ENCODE assay signal across 9 cellular contexts in genomic region chr17:58101898-58102297, GRCh38. TPM values are rescaled to one million over a fixed set of nuclear protein-coding genes. Genes with fewer than 3 reads are reported as not detected.
A peak's percentile ranks its signal among the peaks of the same experiment; 100 is the strongest.
DNase-seq lines count a peak whose midpoint lies in the region; ATAC-seq, FAIRE-seq and TF ChIP-seq lines count a peak whose summit lies in the region.
"Not testable (repeated sequence)": the region's sequence is repeated elsewhere in the genome, so short reads cannot be mapped to it uniquely, and the experiment has no call there.
"Had no signal": no experiment of that assay in that cellular context is flagged by ENCODE, and none has a peak within 500 bp of the region (broad histone marks: within the 10 kb centered on the region; RNA-seq: fewer than 3 reads in every experiment).

No MANE protein-coding gene starts in this region.

- H3K4me3 ChIP-seq in K562, result not testable (repeated sequence)

- not testable (repeated sequence) for H3K27ac ChIP-seq in K562 (ENCODE audit: extremely low read depth, low read depth, low read length)

- H3K4me3 Mint-ChIP-seq in WTC11; activated CD4-positive, alpha-beta T cell treated with anti-CD3 and anti-CD28 coated beads, Interleukin-2, amount 10 ng/mL, durations not matched to agents 7 days and 5 days; type B pancreatic cell: not testable (repeated sequence)

- H3K4me1 Mint-ChIP-seq in WTC11; activated CD4-positive, alpha-beta T cell treated with anti-CD3 and anti-CD28 coated beads, Interleukin-2, amount 10 ng/mL, durations not matched to agents 7 days and 5 days; type B pancreatic cell (ENCODE audit: unreplicated experiment): not testable (repeated sequence)

- H3K27ac Mint-ChIP-seq in WTC11; activated CD4-positive, alpha-beta T cell treated with anti-CD3 and anti-CD28 coated beads, Interleukin-2, amount 10 ng/mL, durations not matched to agents 7 days and 5 days; type B pancreatic cell: not testable (repeated sequence)

- H3K79me2 ChIP-seq in K562 (ENCODE audit: control insufficient read depth, insufficient read depth, low read length), result not testable (repeated sequence)

- H3K9me3 ChIP-seq in K562 (replicated peaks; ENCODE audit: control insufficient read depth, insufficient read depth, low read depth, low read length), result not testable (repeated sequence)

- H3K9me1 ChIP-seq in K562 (ENCODE audit: control insufficient read depth, insufficient read depth, low read length), result not testable (repeated sequence)

- not testable (repeated sequence) for H3K9me3 Mint-ChIP-seq in WTC11; activated CD4-positive, alpha-beta T cell treated with anti-CD3 and anti-CD28 coated beads, Interleukin-2, amount 10 ng/mL, durations not matched to agents 7 days and 5 days; type B pancreatic cell

- H3K9ac ChIP-seq in K562 (ENCODE audit: insufficient read depth in 1 of 2, low read depth in 2 of 2, low read length in 2 of 2), result not testable (repeated sequence)

- FAIRE-seq in K562 (lab: Jason Lieb, UNC), result not testable (repeated sequence)

- TF ChIP-seq CTCF in WTC11 (IDR thresholded peaks at IDR 0.05); K562 (IDR thresholded peaks at IDR 0.05 in 2 of 3, conservative IDR thresholded peaks at IDR 0.05 in 1 of 3; ENCODE audit: insufficient read depth in 2 of 3, low read depth in 1 of 3, low read length in 3 of 3); type B pancreatic cell (conservative IDR thresholded peaks at IDR 0.05): not testable (repeated sequence)

- intact Hi-C loops in K562 (cut with micrococcal nuclease), result not testable (repeated sequence)

- TF ChIP-seq EP300 in K562 (IDR thresholded peaks at IDR 0.05; ENCODE audit: low read length), result not testable (repeated sequence)

- BruUV-seq in K562 (replicated peaks; lab: Mats Ljungman, UMichigan), result not testable (repeated sequence)

- H3K4me1 ChIP-seq in K562 (replicated peaks in 1 of 2; ENCODE audit: control insufficient read depth in 2 of 2, insufficient read depth in 2 of 2, low read length in 2 of 2), result not testable (repeated sequence)

- H3K27me3 Mint-ChIP-seq in WTC11 (ENCODE audit: low read depth); activated CD4-positive, alpha-beta T cell treated with anti-CD3 and anti-CD28 coated beads, Interleukin-2, amount 10 ng/mL, durations not matched to agents 7 days and 5 days; type B pancreatic cell: not testable (repeated sequence)

- not testable (repeated sequence) for H4K20me1 ChIP-seq in K562 (replicated peaks; ENCODE audit: control insufficient read depth, insufficient read depth, low read length)

- not testable (repeated sequence) for H3K4me2 ChIP-seq in K562 (ENCODE audit: insufficient read depth, low read length)

- CTCF ChIA-PET in WTC11 (lab: Charles Lee), result interaction anchor here (1.2 to 1.8 kb wide), 2 partner anchors 11 to 102 kb away, joined by 5 read pairs; no protein-coding TSS in a partner anchor
- CTCF ChIA-PET in activated CD4-positive, alpha-beta T cell treated with anti-CD3 and anti-CD28 coated beads, Interleukin-2, amount 10 ng/mL, durations not matched to agents 7 days and 5 days (lab: Charles Lee); K562 (lab: Yijun Ruan, JAX; ENCODE audit: low intra/inter-chr PET ratio): not testable (repeated sequence)

- not testable (repeated sequence) for H3K27me3 ChIP-seq in K562 (ENCODE audit: control insufficient read depth in 2 of 2, insufficient read depth in 2 of 2, low read length in 2 of 2)

- not testable (repeated sequence) for ATAC-seq in WTC11, K562

- not testable (repeated sequence) for H3K36me3 ChIP-seq in K562 (ENCODE audit: control insufficient read depth, insufficient read depth, low read length)

- in situ Hi-C loops in K562 (cut with MboI), result loop anchor here (25.0 kb wide), 1 partner anchor 965 kb away; no protein-coding TSS in a partner anchor

- TF ChIP-seq RAD21 in K562 (CRISPR knock-in tag; conservative IDR thresholded peaks at IDR 0.05 in 1 of 2, IDR thresholded peaks at IDR 0.05 in 1 of 2), result not testable (repeated sequence)

- POLR2A ChIA-PET in WTC11 (lab: Charles Lee); activated CD4-positive, alpha-beta T cell treated with anti-CD3 and anti-CD28 coated beads, Interleukin-2, amount 10 ng/mL, durations not matched to agents 7 days and 5 days (lab: Charles Lee); K562 (lab: Yijun Ruan, JAX): not testable (repeated sequence)

- not testable (repeated sequence) for DNase-seq in WTC11 (ENCODE audit: low spot score); K562 (ENCODE audit: extremely low read depth in 1 of 4, low spot score in 3 of 4)
- DNase-seq in activated CD4-positive, alpha-beta T cell treated with anti-CD3 and anti-CD28 coated beads, Interleukin-2, amount 10 ng/mL, durations not matched to agents 7 days and 5 days, result peak; percentile 0
- DNase-seq in type B pancreatic cell (ENCODE audit: extremely low spot score, unreplicated experiment), result peak; percentile 22

- H2AFZ ChIP-seq in K562 (ENCODE audit: low read depth, low read length), result not testable (repeated sequence)

- not testable (repeated sequence) for TF ChIP-seq POLR2A in K562 (conservative IDR thresholded peaks at IDR 0.05)

- not testable (repeated sequence) for H3K36me3 Mint-ChIP-seq in WTC11; activated CD4-positive, alpha-beta T cell treated with anti-CD3 and anti-CD28 coated beads, Interleukin-2, amount 10 ng/mL, durations not matched to agents 7 days and 5 days (ENCODE audit: low read depth); type B pancreatic cell

TF ChIP-seq in WTC11, 78 proteins besides CTCF, POLR2A, EP300 and RAD21:
- peak; percentile 52; the same call in 1 of the 2 replicates for TF ChIP-seq ZNF121 (CRISPR knock-in tag; IDR thresholded peaks at IDR 0.05)
- 0 out of 2 replicates have a peak, but pooled peaks have one; percentile 53 for TF ChIP-seq GTF2I (CRISPR knock-in tag; conservative IDR thresholded peaks at IDR 0.05)

TF ChIP-seq in K562, 482 proteins besides CTCF, POLR2A, EP300 and RAD21:
- TF ChIP-seq ZNF121 (CRISPR knock-in tag; conservative IDR thresholded peaks at IDR 0.05), result peak; percentile 32; the same call in 1 of the 2 replicates

RNA-seq across cellular contexts. Expression of gene DYNLL2, which starts 18.7 kb away (rescaled TPM):
- total RNA-seq in WTC11 (2021), result 32.1 to 34.6 TPM (median 32.2 TPM) in 3 replicates
- total RNA-seq in activated CD4-positive, alpha-beta T cell treated with anti-CD3 and anti-CD28 coated beads, Interleukin-2, amount 10 ng/mL, durations not matched to agents 7 days and 5 days, result 10 to 100 TPM; 30.1 to 31.9 TPM
- 14.2 and 14.6 TPM in 2 replicates for total RNA-seq in K562 (2011; cell fraction: chromatin; rRNA removed; ENCODE audit: low replicate concordance)
- total RNA-seq in K562 (2011; cell fraction: nucleolus; rRNA removed), result 8.4 and 9.3 TPM in 2 replicates
- total RNA-seq in K562 (2011; cell fraction: nucleoplasm; rRNA removed), result 17.1 and 28.1 TPM in 2 replicates
- 13.0 and 17.2 TPM in 2 replicates for total RNA-seq in K562 (2014; rRNA removed)
- total RNA-seq in K562 (2014; rRNA removed; fragmentation: Illumina TruSeq; extraction: Trizol), result 12.8 and 15.0 TPM in 2 replicates
- 11.2 and 11.9 TPM in 2 replicates for total RNA-seq in K562 (2015; rRNA removed; fragmentation: Illumina TruSeq; extraction: Trizol)
- 19.1 and 24.5 TPM in 2 replicates for total RNA-seq in K562 (2021)
- polyA plus RNA-seq in K562 (2011; rRNA removed), result 12.2 and 18.4 TPM in 2 replicates
- 11.2 and 12.5 TPM in 2 replicates for polyA plus RNA-seq in K562 (2011; cell fraction: cytosol; rRNA removed)
- 8.7 and 10.1 TPM in 2 replicates for polyA plus RNA-seq in K562 (2011; cell fraction: nucleus; rRNA removed)
- polyA plus RNA-seq in K562 (2012), result 19.5 and 41.0 TPM in 2 replicates
- 23.8 and 26.0 TPM in 2 replicates for polyA plus RNA-seq in K562 (2014; fragmentation: Illumina TruSeq; extraction: Trizol)
- 1 to 10 TPM; 1.8 to 2.3 TPM for polyA plus RNA-seq in K562 (2014; fragmentation: Nextera tagmentation; extraction: Ambion mirVana)
- polyA plus RNA-seq in K562 (2014; rRNA removed), result 19.9 and 22.6 TPM in 2 replicates
- 16.5 and 19.5 TPM in 2 replicates for polyA minus RNA-seq in K562 (2011; rRNA and poly(A)+ RNA removed)
- polyA minus RNA-seq in K562 (2011; cell fraction: cytosol; rRNA and poly(A)+ RNA removed), result 5.9 and 10.6 TPM in 2 replicates
- 5.9 and 9.1 TPM in 2 replicates for polyA minus RNA-seq in K562 (2011; cell fraction: nucleus; rRNA and poly(A)+ RNA removed)
- 41.6 and 42.5 TPM in 2 replicates for total RNA-seq in type B pancreatic cell (ENCODE audit: low replicate concordance)

RNA-seq across cellular contexts. Expression of gene OR4D1, which starts 46.3 kb away (rescaled TPM):
- total RNA-seq in WTC11 (2021) (0.17 to 0.41 TPM (median 0.39 TPM) in 3 replicates), K562 (2014; rRNA removed) (not detected in 2 replicates), K562 (2014; rRNA removed; fragmentation: Illumina TruSeq; extraction: Trizol) (not detected in 2 replicates), K562 (2015; rRNA removed; fragmentation: Illumina TruSeq; extraction: Trizol) (not detected in 2 replicates), K562 (2021) (not detected in 2 replicates), type B pancreatic cell (ENCODE audit: low replicate concordance) (not detected in 2 replicates)
- total RNA-seq in activated CD4-positive, alpha-beta T cell treated with anti-CD3 and anti-CD28 coated beads, Interleukin-2, amount 10 ng/mL, durations not matched to agents 7 days and 5 days, result under 1 TPM; 0.54 to 0.77 TPM
- total RNA-seq in K562 (2011; cell fraction: chromatin; rRNA removed; ENCODE audit: low replicate concordance), result not detected in 2 replicates
- not detected in 2 replicates for total RNA-seq in K562 (2011; cell fraction: nucleolus; rRNA removed)
- not detected in 2 replicates for total RNA-seq in K562 (2011; cell fraction: nucleoplasm; rRNA removed)
- polyA plus RNA-seq in K562 (2011; rRNA removed) (not detected in 2 replicates), K562 (2014; fragmentation: Illumina TruSeq; extraction: Trizol) (not detected in 2 replicates), K562 (2014; fragmentation: Nextera tagmentation; extraction: Ambion mirVana) (not detected), K562 (2014; rRNA removed) (not detected in 2 replicates)
- polyA plus RNA-seq in K562 (2011; cell fraction: cytosol; rRNA removed), result not detected in 2 replicates
- polyA plus RNA-seq in K562 (2011; cell fraction: nucleus; rRNA removed), result not detected in 2 replicates
- polyA plus RNA-seq in K562 (2012), result not detected in 2 replicates
- not detected in 2 replicates for polyA minus RNA-seq in K562 (2011; rRNA and poly(A)+ RNA removed)
- polyA minus RNA-seq in K562 (2011; cell fraction: cytosol; rRNA and poly(A)+ RNA removed), result not detected in 2 replicates
- not detected in 2 replicates for polyA minus RNA-seq in K562 (2011; cell fraction: nucleus; rRNA and poly(A)+ RNA removed)
- total RNA-seq: A673, G401, GM12878 had no signal
- polyA plus RNA-seq: AG04450, CD14-positive monocyte, GM12878 had no signal
